Comparison of ENCODE assay signal across 1 cellular context in the genomic region with DNA sequence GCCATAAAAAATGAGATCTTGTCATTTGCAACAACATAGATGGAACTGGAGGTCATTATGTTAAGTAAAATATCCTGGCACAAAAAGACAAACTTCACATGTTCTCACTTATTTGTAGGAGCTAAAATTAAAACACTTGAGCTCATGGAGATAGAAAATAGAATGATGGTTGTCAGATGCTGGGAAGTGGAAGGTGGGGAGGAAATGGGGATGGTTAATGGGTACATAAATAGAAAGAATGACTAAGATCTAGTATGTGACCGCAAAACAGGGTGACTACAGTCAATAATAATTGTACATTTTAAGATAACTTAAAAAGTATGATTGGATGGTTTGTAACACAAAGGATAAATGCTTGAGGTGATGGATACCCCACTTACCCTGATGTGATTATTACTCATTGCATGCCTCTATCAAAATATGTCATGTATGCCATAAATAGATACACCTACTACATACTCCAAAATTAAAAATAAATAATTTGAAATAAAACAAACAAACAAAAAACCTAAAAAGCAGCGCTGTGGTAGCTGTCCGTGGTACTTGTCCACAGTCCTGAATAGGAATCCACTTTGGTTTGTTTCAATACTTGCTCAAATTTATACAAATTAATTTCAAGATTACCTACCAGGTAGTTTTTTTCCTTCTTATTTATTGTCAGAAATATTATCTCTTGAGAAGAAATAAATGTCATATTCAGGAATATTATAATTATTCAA.
TF ChIP-seq lines count a peak whose summit lies in the region.

No MANE protein-coding gene starts in this region.

TF ChIP-seq in A549, 52 proteins besides CTCF, POLR2A, EP300 and RAD21 (continued from another document):
- TF ChIP-seq, protein P1, sequence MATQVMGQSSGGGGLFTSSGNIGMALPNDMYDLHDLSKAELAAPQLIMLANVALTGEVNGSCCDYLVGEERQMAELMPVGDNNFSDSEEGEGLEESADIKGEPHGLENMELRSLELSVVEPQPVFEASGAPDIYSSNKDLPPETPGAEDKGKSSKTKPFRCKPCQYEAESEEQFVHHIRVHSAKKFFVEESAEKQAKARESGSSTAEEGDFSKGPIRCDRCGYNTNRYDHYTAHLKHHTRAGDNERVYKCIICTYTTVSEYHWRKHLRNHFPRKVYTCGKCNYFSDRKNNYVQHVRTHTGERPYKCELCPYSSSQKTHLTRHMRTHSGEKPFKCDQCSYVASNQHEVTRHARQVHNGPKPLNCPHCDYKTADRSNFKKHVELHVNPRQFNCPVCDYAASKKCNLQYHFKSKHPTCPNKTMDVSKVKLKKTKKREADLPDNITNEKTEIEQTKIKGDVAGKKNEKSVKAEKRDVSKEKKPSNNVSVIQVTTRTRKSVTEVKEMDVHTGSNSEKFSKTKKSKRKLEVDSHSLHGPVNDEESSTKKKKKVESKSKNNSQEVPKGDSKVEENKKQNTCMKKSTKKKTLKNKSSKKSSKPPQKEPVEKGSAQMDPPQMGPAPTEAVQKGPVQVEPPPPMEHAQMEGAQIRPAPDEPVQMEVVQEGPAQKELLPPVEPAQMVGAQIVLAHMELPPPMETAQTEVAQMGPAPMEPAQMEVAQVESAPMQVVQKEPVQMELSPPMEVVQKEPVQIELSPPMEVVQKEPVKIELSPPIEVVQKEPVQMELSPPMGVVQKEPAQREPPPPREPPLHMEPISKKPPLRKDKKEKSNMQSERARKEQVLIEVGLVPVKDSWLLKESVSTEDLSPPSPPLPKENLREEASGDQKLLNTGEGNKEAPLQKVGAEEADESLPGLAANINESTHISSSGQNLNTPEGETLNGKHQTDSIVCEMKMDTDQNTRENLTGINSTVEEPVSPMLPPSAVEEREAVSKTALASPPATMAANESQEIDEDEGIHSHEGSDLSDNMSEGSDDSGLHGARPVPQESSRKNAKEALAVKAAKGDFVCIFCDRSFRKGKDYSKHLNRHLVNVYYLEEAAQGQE (IDR thresholded peaks at IDR 0.05) = peak; percentile 51; the same call in 1 of the 2 replicates
- no peak for TF ChIP-seq GATA3 (IDR thresholded peaks at IDR 0.05; ENCODE audit: borderline replicate concordance)
